8 cellular contexts compared by ENCODE assay signal in the genomic region with DNA sequence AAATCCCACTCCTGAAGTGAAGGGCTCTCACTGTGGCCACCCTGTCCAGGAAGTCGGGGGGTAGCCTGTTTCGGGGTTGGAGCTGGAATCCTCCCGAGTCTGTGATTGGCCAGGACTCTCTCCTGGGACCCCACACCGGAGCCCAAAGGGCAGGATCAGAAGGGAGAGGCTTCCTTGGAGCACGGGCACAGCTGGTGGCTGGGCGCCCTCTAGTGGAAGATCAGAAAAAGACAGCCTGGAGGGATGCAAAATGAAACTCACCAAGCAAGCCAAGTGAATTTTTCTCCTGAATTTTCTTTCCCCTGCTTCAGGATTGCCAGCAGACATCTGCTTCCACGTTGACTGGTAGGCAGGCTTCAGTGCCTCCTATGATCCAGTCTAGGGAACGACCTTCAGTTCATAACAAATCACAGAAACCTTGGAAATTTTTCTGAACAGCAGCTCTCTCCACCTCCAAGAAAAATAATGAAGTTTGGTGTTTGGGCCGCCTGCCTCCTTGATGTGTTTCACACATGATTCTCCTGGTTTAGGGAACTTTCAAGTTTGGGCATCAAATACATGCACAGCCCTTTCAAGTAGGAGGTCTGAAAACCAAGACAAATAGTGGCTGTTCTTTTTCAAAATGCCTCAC.
A peak's percentile ranks its signal among the peaks of the same experiment; 100 is the strongest.
DNase-seq lines count a peak whose midpoint lies in the region; ATAC-seq and TF ChIP-seq lines count a peak whose summit lies in the region.

No MANE protein-coding gene starts in this region.

- H3K36me3 Mint-ChIP-seq in CD4-positive, CD25-positive, alpha-beta regulatory T cell, result no peaks in the 10 kb centered on the region
- H3K36me3 Mint-ChIP-seq in neural progenitor cell, result no peaks in the 10 kb centered on the region

- peak; percentile 74 for TF ChIP-seq CTCF in HL-60 (IDR thresholded peaks at IDR 0.05; ENCODE audit: insufficient read depth, low read length)
- TF ChIP-seq CTCF in OCI-LY3 (IDR thresholded peaks at IDR 0.05; ENCODE audit: low read depth, low read length), result peak; percentile 94
- peak; percentile 87 to 92 for TF ChIP-seq CTCF in fibroblast of lung (conservative IDR thresholded peaks at IDR 0.05 in 1 of 2, IDR thresholded peaks at IDR 0.05 in 1 of 2; ENCODE audit: low read depth in 1 of 2, low read length in 2 of 2)
- TF ChIP-seq CTCF in neural progenitor cell (IDR thresholded peaks at IDR 0.05), result peak; percentile 92
- TF ChIP-seq CTCF in suprapubic skin (IDR thresholded peaks at IDR 0.05), result peak; percentile 55 to 91

- no peaks in the 10 kb centered on the region for H3K9me3 ChIP-seq in CD4-positive, CD25-positive, alpha-beta regulatory T cell (ENCODE audit: control insufficient read depth in 2 of 2, low read length in 2 of 2)
- H3K9me3 ChIP-seq in OCI-LY3 (ENCODE audit: insufficient read depth, low read length), result no peaks in the 10 kb centered on the region
- H3K9me3 ChIP-seq in fibroblast of lung (ENCODE audit: control insufficient read depth, insufficient read depth, low read depth, low read length), result no peaks in the 10 kb centered on the region
- no peaks in the 10 kb centered on the region for H3K9me3 ChIP-seq in neural progenitor cell (ENCODE audit: low read depth)
- no peaks in the 10 kb centered on the region for H3K9me3 ChIP-seq in suprapubic skin

- H2AFZ ChIP-seq in OCI-LY3 (ENCODE audit: low read depth, low read length) (peak overlapping the region; percentile 83), fibroblast of lung (ENCODE audit: low read length) (peak overlapping the region; percentile 70), neural progenitor cell (replicated peaks) (peak overlapping the region; percentile 94)

- H3K36me3 ChIP-seq in CD4-positive, CD25-positive, alpha-beta regulatory T cell (ENCODE audit: control insufficient read depth, insufficient read depth, low read length), result no peaks in the 10 kb centered on the region
- H3K36me3 ChIP-seq in OCI-LY3 (replicated peaks; ENCODE audit: low read depth, low read length) (no peaks in the 10 kb centered on the region), fibroblast of lung (ENCODE audit: control insufficient read depth, insufficient read depth, low read length) (no peaks in the 10 kb centered on the region), neural progenitor cell (no peaks in the 10 kb centered on the region), suprapubic skin (no peaks in the 10 kb centered on the region)

- no peaks in the 10 kb centered on the region for H3F3A ChIP-seq in neural progenitor cell (ENCODE audit: low read depth)

- H3K9ac ChIP-seq in OCI-LY3 (ENCODE audit: low read length) (peak overlapping the region; percentile 29), fibroblast of lung (ENCODE audit: insufficient read depth, low read length) (peak overlapping the region; percentile 8), neural progenitor cell (no peak overlapping the region)

- WGBS in suprapubic skin, result 7% methylated on average over 9 of the region's 9 CpGs

- DNase-seq in CD4-positive, CD25-positive, alpha-beta regulatory T cell, result peak; percentile 37 to 58 (median 41)
- DNase-seq in HL-60 (ENCODE audit: low read depth in 1 of 2, low spot score in 1 of 2), result peak in 1 of 2 experiments; percentile 40
- DNase-seq in activated T-cell treated with anti-CD3 and anti-CD28 coated beads, Interleukin-2, amount 50 U/mL, for 1 hour, result peak; percentile 58
- peak; percentile 22 to 63 for DNase-seq in fibroblast of lung (ENCODE audit: low read depth in 2 of 2)
- DNase-seq in neural progenitor cell (ENCODE audit: low spot score), result peak; percentile 77
- peak in 1 of 2 donors; percentile 75 for DNase-seq in suprapubic skin (ENCODE audit: low spot score in 2 of 2)

- no peaks in the 10 kb centered on the region for H3K9me3 Mint-ChIP-seq in CD4-positive, CD25-positive, alpha-beta regulatory T cell
- no peaks in the 10 kb centered on the region for H3K9me3 Mint-ChIP-seq in neural progenitor cell

- H3K79me2 ChIP-seq in OCI-LY3 (ENCODE audit: low read length) (no peaks in the 10 kb centered on the region), fibroblast of lung (ENCODE audit: control insufficient read depth, insufficient read depth, low read length) (no peaks in the 10 kb centered on the region), neural progenitor cell (ENCODE audit: low read depth) (no peaks in the 10 kb centered on the region)

- peak in 1 of 2 donors; percentile 40 for ATAC-seq in CD4-positive, CD25-positive, alpha-beta regulatory T cell (ENCODE audit: low read depth in 2 of 2)
- no peak for ATAC-seq in HG02885 (IDR thresholded peaks at IDR 0.05; ENCODE audit: poor library complexity, unreplicated experiment)

- H4K20me1 ChIP-seq in OCI-LY3 (ENCODE audit: insufficient read depth, low read length), result no peaks in the 10 kb centered on the region
- H4K20me1 ChIP-seq in fibroblast of lung (ENCODE audit: control insufficient read depth, extremely low read depth, insufficient read depth, low read length), result no peaks in the 10 kb centered on the region
- H4K20me1 ChIP-seq in neural progenitor cell (ENCODE audit: low read depth), result no peaks in the 10 kb centered on the region

- H3K4me1 Mint-ChIP-seq in CD4-positive, CD25-positive, alpha-beta regulatory T cell, result peaks cover 0 to 12% (median 3%) of the 10 kb centered on the region in 4 donors
- H3K4me1 Mint-ChIP-seq in neural progenitor cell, result peaks cover 3% of the 10 kb centered on the region

- H3K27me3 ChIP-seq in CD4-positive, CD25-positive, alpha-beta regulatory T cell (ENCODE audit: control insufficient read depth, insufficient read depth, low read length), result peaks cover 10% of the 10 kb centered on the region
- H3K27me3 ChIP-seq in HL-60 (ENCODE audit: insufficient read depth, poor library complexity, severe bottlenecking) (peaks cover 5% of the 10 kb centered on the region), OCI-LY3 (ENCODE audit: low read depth, low read length) (peaks cover 13% of the 10 kb centered on the region), fibroblast of lung (ENCODE audit: control insufficient read depth, insufficient read depth, low read length) (no peaks in the 10 kb centered on the region), neural progenitor cell (no peaks in the 10 kb centered on the region), suprapubic skin (peaks cover 3% of the 10 kb centered on the region)

- H3K4me2 ChIP-seq in OCI-LY3 (ENCODE audit: low read length) (peak overlapping the region; percentile 85), fibroblast of lung (ENCODE audit: extremely low read depth, insufficient read depth, low read length) (peak overlapping the region; percentile 81), neural progenitor cell (peak overlapping the region; percentile 36)

- peaks cover 9% of the 10 kb centered on the region for H3K4me1 ChIP-seq in CD4-positive, CD25-positive, alpha-beta regulatory T cell (ENCODE audit: control insufficient read depth, insufficient read depth, low read length, poor library complexity, severe bottlenecking)
- H3K4me1 ChIP-seq in OCI-LY3 (ENCODE audit: low read length) (peaks cover 34% of the 10 kb centered on the region), fibroblast of lung (ENCODE audit: control insufficient read depth, extremely low read depth, insufficient read depth, low read length) (no peaks in the 10 kb centered on the region), neural progenitor cell (peaks cover 10% of the 10 kb centered on the region), suprapubic skin (peaks cover 5% of the 10 kb centered on the region)

- H3K27me3 Mint-ChIP-seq in CD4-positive, CD25-positive, alpha-beta regulatory T cell, result peaks cover 35% of the 10 kb centered on the region
- H3K27me3 Mint-ChIP-seq in neural progenitor cell (ENCODE audit: insufficient read depth, low read depth), result peaks cover 4% of the 10 kb centered on the region

- H3K4me3 Mint-ChIP-seq in CD4-positive, CD25-positive, alpha-beta regulatory T cell, result no peak overlapping the region
- H3K4me3 Mint-ChIP-seq in neural progenitor cell, result no peak overlapping the region

- no peak overlapping the region for H3K27ac ChIP-seq in CD4-positive, CD25-positive, alpha-beta regulatory T cell (ENCODE audit: insufficient read depth, low read length, poor library complexity, severe bottlenecking)
- no peak overlapping the region for H3K27ac ChIP-seq in HL-60 (replicated peaks)
- no peak overlapping the region for H3K27ac ChIP-seq in OCI-LY3 (ENCODE audit: low read length)
- H3K27ac ChIP-seq in fibroblast of lung (ENCODE audit: insufficient read depth, low read length), result no peak overlapping the region
- H3K27ac ChIP-seq in neural progenitor cell, result no peak overlapping the region
- H3K27ac ChIP-seq in suprapubic skin, result no peak overlapping the region

- H3K27ac Mint-ChIP-seq in CD4-positive, CD25-positive, alpha-beta regulatory T cell, result no peak overlapping the region
- H3K27ac Mint-ChIP-seq in neural progenitor cell, result no peak overlapping the region

- no peak for TF ChIP-seq EP300 in suprapubic skin (IDR thresholded peaks at IDR 0.05)

- no peak overlapping the region for H3K4me3 ChIP-seq in CD4-positive, CD25-positive, alpha-beta regulatory T cell (ENCODE audit: low read depth, low read length)
- H3K4me3 ChIP-seq in HL-60 (replicated peaks; ENCODE audit: insufficient read depth, low read length) (no peak overlapping the region), OCI-LY3 (ENCODE audit: low read length) (peak overlapping the region; percentile 73), fibroblast of lung (replicated peaks in 1 of 4; ENCODE audit: control extremely low read depth in 1 of 4, insufficient read depth in 1 of 4, low read depth in 3 of 4, low read length in 4 of 4) (no peak overlapping the region), neural progenitor cell (no peak overlapping the region), suprapubic skin (no peak overlapping the region)

- no peak for TF ChIP-seq POLR2A in suprapubic skin (IDR thresholded peaks at IDR 0.05)
